In genomic region chr7:87875151-87876039, GRCh38 we compare ENCODE assay signal across 1 cellular context.
A peak's percentile ranks its signal among the peaks of the same experiment; 100 is the strongest.
TF ChIP-seq lines count a peak whose summit lies in the region.

No MANE protein-coding gene starts in this region.

TF ChIP-seq in K562, 482 proteins besides CTCF, POLR2A, EP300 and RAD21 (continues in another document):
- TF ChIP-seq MLLT1 (IDR thresholded peaks at IDR 0.05), result peak; percentile 21 to 44; a peak in 1 of 4 replicates
- peak; percentile 66; the same call in 1 of the 2 replicates for TF ChIP-seq HIVEP1 (CRISPR knock-in tag; IDR thresholded peaks at IDR 0.05)
- 0 out of 4 replicates have a peak, but pooled peaks of 1 of the 2 experiments have one; percentile 11 for TF ChIP-seq UBTF (IDR thresholded peaks at IDR 0.05; ENCODE audit: borderline replicate concordance in 1 of 2, low read depth in 2 of 2, low read length in 2 of 2)
- TF ChIP-seq SIN3A (IDR thresholded peaks at IDR 0.05; ENCODE audit: borderline replicate concordance in 2 of 2, control insufficient read depth in 1 of 2, low read depth in 2 of 2, low read length in 2 of 2), result peak in 1 of 2 experiments; percentile 15; a peak in 1 of 4 replicates
- no peak for TF ChIP-seq CREB1 (IDR thresholded peaks at IDR 0.05)
- TF ChIP-seq CREB1 (CRISPR knock-in tag; IDR thresholded peaks at IDR 0.05), result no peak
- 0 out of 2 replicates have a peak, but pooled peaks have one; percentile 33 for TF ChIP-seq ARID3B (CRISPR knock-in tag; IDR thresholded peaks at IDR 0.05; ENCODE audit: borderline replicate concordance)
- TF ChIP-seq CHD1 (IDR thresholded peaks at IDR 0.05; ENCODE audit: low read length), result peak; percentile 20
- peak; percentile 68 for TF ChIP-seq SAP30 (IDR thresholded peaks at IDR 0.05; ENCODE audit: borderline replicate concordance, insufficient read depth, low read depth, low read length, poor library complexity, severe bottlenecking)
- TF ChIP-seq ZBTB7A (IDR thresholded peaks at IDR 0.05; ENCODE audit: borderline replicate concordance, control insufficient read depth, low read depth, low read length), result peak; percentile 99
- TF ChIP-seq ZNF140 (CRISPR knock-in tag; IDR thresholded peaks at IDR 0.05), result no peak
- TF ChIP-seq RB1 (IDR thresholded peaks at IDR 0.05; ENCODE audit: low read depth), result peak; percentile 11; the same call in 1 of the 2 replicates
- TF ChIP-seq HDAC1 (IDR thresholded peaks at IDR 0.05), result 0 out of 4 replicates have a peak, but pooled peaks of 1 of the 2 experiments have one; percentile 1
- 0 out of 2 replicates have a peak, but pooled peaks have one; percentile 5 for TF ChIP-seq ZBTB33 (CRISPR knock-in tag; IDR thresholded peaks at IDR 0.05)
- no peak for TF ChIP-seq EWSR1 (IDR thresholded peaks at IDR 0.05; ENCODE audit: borderline replicate concordance, low read depth, partially characterized antibody)
- 0 out of 2 replicates have a peak, but pooled peaks have one; percentile 9 for TF ChIP-seq ZNF277 (CRISPR knock-in tag; IDR thresholded peaks at IDR 0.05; ENCODE audit: borderline replicate concordance)
- TF ChIP-seq ZNF830 (CRISPR knock-in tag; IDR thresholded peaks at IDR 0.05), result no peak
- TF ChIP-seq KAT7 (CRISPR knock-in tag; IDR thresholded peaks at IDR 0.05; ENCODE audit: borderline replicate concordance), result peak; percentile 4; the same call in 1 of the 2 replicates
- TF ChIP-seq FOXO4 (CRISPR knock-in tag; IDR thresholded peaks at IDR 0.05), result peak; percentile 16; the same call in 1 of the 2 replicates
- TF ChIP-seq SMARCC2 (IDR thresholded peaks at IDR 0.05; ENCODE audit: low read depth), result 0 out of 2 replicates have a peak, but pooled peaks have one; percentile 30
- TF ChIP-seq SMARCB1 (IDR thresholded peaks at IDR 0.05; ENCODE audit: insufficient read length, low read depth), result no peak
- TF ChIP-seq SMARCA4 (IDR thresholded peaks at IDR 0.05), result 0 out of 2 replicates have a peak, but pooled peaks have one; percentile 15
- 0 out of 2 replicates have a peak, but pooled peaks have one; percentile 14 for TF ChIP-seq XRCC5 (IDR thresholded peaks at IDR 0.05; ENCODE audit: low read depth, low read length)
- 0 out of 2 replicates have a peak, but pooled peaks have one; percentile 2 for TF ChIP-seq EGR1 (conservative IDR thresholded peaks at IDR 0.05)
- TF ChIP-seq PREB (CRISPR knock-in tag; IDR thresholded peaks at IDR 0.05), result no peak
- no peak for TF ChIP-seq BACH1 (tag; IDR thresholded peaks at IDR 0.05)
- TF ChIP-seq ETV6 (IDR thresholded peaks at IDR 0.05; ENCODE audit: borderline replicate concordance in 1 of 2, low read depth in 2 of 2, low read length in 1 of 2), result 0 out of 4 replicates have a peak, but pooled peaks of 1 of the 2 experiments have one; percentile 19
- no peak for TF ChIP-seq ETV6 (CRISPR knock-in tag; IDR thresholded peaks at IDR 0.05; ENCODE audit: borderline replicate concordance)
- 0 out of 2 replicates have a peak, but pooled peaks have one; percentile 34 for TF ChIP-seq CBFB (CRISPR knock-in tag; IDR thresholded peaks at IDR 0.05)
- 0 out of 2 replicates have a peak, but pooled peaks have one; percentile 61 for TF ChIP-seq FOXP4 (CRISPR knock-in tag; IDR thresholded peaks at IDR 0.05; ENCODE audit: borderline replicate concordance)
